Comparison of ENCODE assay signal across 23 cellular contexts in the genomic region with DNA sequence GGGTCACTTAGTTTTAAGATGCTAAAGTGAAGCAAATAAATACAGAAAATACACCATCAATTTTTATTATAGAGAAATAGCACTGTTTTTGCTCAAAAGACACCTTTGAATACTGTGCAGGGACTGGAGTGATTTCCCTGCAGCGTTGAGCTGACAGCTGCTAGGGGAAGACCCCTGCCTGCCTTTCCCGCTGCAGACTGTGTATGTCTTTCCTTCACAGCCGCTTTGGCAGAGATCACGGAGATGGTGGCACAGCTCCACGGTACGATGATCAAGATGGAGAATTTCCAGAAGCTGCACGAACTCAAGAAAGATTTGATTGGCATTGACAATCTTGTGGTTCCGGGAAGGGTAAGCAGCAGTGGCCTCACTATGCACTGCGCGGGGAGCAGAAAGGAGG.
"Had no signal": no experiment of that assay in that cellular context is flagged by ENCODE, and none has a peak within 500 bp of the region (broad histone marks: within the 10 kb centered on the region; RNA-seq: fewer than 3 reads in every experiment).

No MANE protein-coding gene starts in this region.

- H3K27ac Mint-ChIP-seq: IgD-negative memory B cell had no signal

- H3K9ac ChIP-seq: KMS-11, SK-N-SH had no signal

- DNase-seq: Kasumi-1, NCI-H1092, NCI-H1105 treated with DMSO at 0.1 percent for 48 hours, NCI-H1417 treated with DMSO at 0.1 percent for 48 hours, NCI-H146, NCI-H187, NCI-H2029, NCI-H2081 treated with DMSO at 0.1 percent for 48 hours, NCI-H2171, NCI-H226, NCI-H446, NCI-H510A, NCI-H524 treated with DMSO at 0.1 percent for 48 hours, NCI-H69, NCI-H774, RPMI8226, SHP77, SK-N-SH, SW 1271 had no signal

- H3K4me3 ChIP-seq: K562 had no signal

- H3K36me3 Mint-ChIP-seq: IgD-negative memory B cell had no signal

- H3K4me2 ChIP-seq: KMS-11, SK-N-SH had no signal

- H3K9me2 ChIP-seq: SK-N-SH had no signal

- H3K9me3 Mint-ChIP-seq: IgD-negative memory B cell had no signal

- H3K4me3 Mint-ChIP-seq: IgD-negative memory B cell had no signal

- H3K4me1 Mint-ChIP-seq: IgD-negative memory B cell had no signal

- H3K27ac ChIP-seq: KMS-11 had no signal

- ATAC-seq: K562 had no signal

- H3K9me3 ChIP-seq: SK-N-SH had no signal

- FAIRE-seq: K562, RCC 7860 had no signal
